ENCODE assay signal across 1 cellular context in the genomic region with DNA sequence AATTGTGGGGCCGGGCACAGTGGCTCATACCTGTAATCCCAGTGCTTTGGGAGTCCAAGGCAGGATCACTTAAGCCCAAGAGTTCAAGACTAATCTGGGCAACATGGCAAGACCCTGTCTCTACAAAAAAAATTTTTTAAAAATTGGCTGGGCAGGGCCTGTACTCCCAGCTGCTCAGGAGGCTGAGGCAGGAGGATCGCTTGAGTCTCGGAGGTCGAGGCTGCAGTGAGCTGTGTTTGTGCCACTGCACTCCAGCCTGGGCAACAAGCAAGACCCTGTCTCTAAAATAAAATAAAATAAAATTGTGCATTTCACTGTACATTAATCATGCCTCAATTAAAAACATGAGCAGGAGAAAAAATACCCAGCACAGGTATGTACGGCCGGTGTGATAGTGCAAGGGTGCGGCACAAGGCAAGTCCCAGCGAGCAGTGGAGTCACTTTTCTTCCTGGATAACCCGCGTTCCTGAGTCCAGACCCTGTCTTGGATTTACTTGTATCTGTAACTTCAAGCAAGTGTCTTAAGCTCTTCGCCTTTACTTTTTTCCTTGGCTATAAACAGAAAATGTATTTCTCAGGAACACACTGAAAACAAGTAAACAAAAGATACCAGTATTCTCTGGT.
TF ChIP-seq lines count a peak whose summit lies in the region.

No MANE protein-coding gene starts in this region.

TF ChIP-seq in HepG2, 621 proteins besides CTCF, POLR2A, EP300 and RAD21 (continued from another document and continues in another):
- TF ChIP-seq ZXDC (CRISPR knock-in tag; IDR thresholded peaks at IDR 0.05) (no peak), ZNF768 (CRISPR knock-in tag; IDR thresholded peaks at IDR 0.05) (no peak), JUNB (CRISPR knock-in tag; IDR thresholded peaks at IDR 0.05; ENCODE audit: borderline replicate concordance) (no peak), ZNF709 (CRISPR knock-in tag; IDR thresholded peaks at IDR 0.05) (0 out of 2 replicates have a peak, but pooled peaks have one; percentile 29), CAMTA2 (CRISPR knock-in tag; IDR thresholded peaks at IDR 0.05; ENCODE audit: borderline replicate concordance) (no peak), TEAD3 (CRISPR knock-in tag; optimal IDR thresholded peaks at IDR 0.05; ENCODE audit: borderline replicate concordance) (no peak), ZBTB34 (CRISPR knock-in tag; IDR thresholded peaks at IDR 0.05) (no peak), ZFP36 (IDR thresholded peaks at IDR 0.05; ENCODE audit: borderline replicate concordance, low read depth, low read length, partially characterized antibody) (no peak), HINFP (CRISPR knock-in tag; IDR thresholded peaks at IDR 0.05; ENCODE audit: low read depth) (no peak), KDM4B (CRISPR knock-in tag; IDR thresholded peaks at IDR 0.05) (no peak), NCOR1 (IDR thresholded peaks at IDR 0.05; ENCODE audit: borderline replicate concordance, low read length) (no peak), TGIF2 (CRISPR knock-in tag; IDR thresholded peaks at IDR 0.05) (0 out of 2 replicates have a peak, but pooled peaks have one; percentile 6), SNAPC5 (CRISPR knock-in tag; IDR thresholded peaks at IDR 0.05; ENCODE audit: borderline replicate concordance) (no peak), MZF1 (CRISPR knock-in tag; IDR thresholded peaks at IDR 0.05; ENCODE audit: borderline replicate concordance) (no peak), ZUFSP (CRISPR knock-in tag; IDR thresholded peaks at IDR 0.05; ENCODE audit: borderline replicate concordance) (no peak), PRDM4 (CRISPR knock-in tag; IDR thresholded peaks at IDR 0.05; ENCODE audit: borderline replicate concordance) (no peak), TSC22D2 (CRISPR knock-in tag; IDR thresholded peaks at IDR 0.05; ENCODE audit: borderline replicate concordance) (no peak), IKZF5 (CRISPR knock-in tag; IDR thresholded peaks at IDR 0.05) (no peak), NFKB2 (CRISPR knock-in tag; IDR thresholded peaks at IDR 0.05; ENCODE audit: borderline replicate concordance) (0 out of 2 replicates have a peak, but pooled peaks have one; percentile 6), ZNF549 (CRISPR knock-in tag; IDR thresholded peaks at IDR 0.05) (no peak), ELK4 (CRISPR knock-in tag; IDR thresholded peaks at IDR 0.05; ENCODE audit: borderline replicate concordance) (no peak), GMEB1 (CRISPR knock-in tag; IDR thresholded peaks at IDR 0.05; ENCODE audit: borderline replicate concordance) (no peak), ZFP36L1 (CRISPR knock-in tag; IDR thresholded peaks at IDR 0.05) (peak; percentile 13; the same call in 1 of the 2 replicates), ZNF121 (CRISPR knock-in tag; IDR thresholded peaks at IDR 0.05) (peak; percentile 64), ZBTB3 (CRISPR knock-in tag; IDR thresholded peaks at IDR 0.05; ENCODE audit: borderline replicate concordance, low read depth) (no peak), HOXA5 (CRISPR knock-in tag; IDR thresholded peaks at IDR 0.05) (no peak), KDM6A (CRISPR knock-in tag; IDR thresholded peaks at IDR 0.05; ENCODE audit: low read depth) (no peak), ZNF546 (CRISPR knock-in tag; conservative IDR thresholded peaks at IDR 0.05) (no peak), PHF5A (CRISPR knock-in tag; IDR thresholded peaks at IDR 0.05; ENCODE audit: low read depth, unreplicated experiment) (no peak), TMF1 (CRISPR knock-in tag; IDR thresholded peaks at IDR 0.05; ENCODE audit: low read depth) (no peak), ZFP36L2 (CRISPR knock-in tag; IDR thresholded peaks at IDR 0.05) (no peak)
- TF ChIP-seq, protein P1, sequence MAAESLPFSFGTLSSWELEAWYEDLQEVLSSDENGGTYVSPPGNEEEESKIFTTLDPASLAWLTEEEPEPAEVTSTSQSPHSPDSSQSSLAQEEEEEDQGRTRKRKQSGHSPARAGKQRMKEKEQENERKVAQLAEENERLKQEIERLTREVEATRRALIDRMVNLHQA (CRISPR knock-in tag; IDR thresholded peaks at IDR 0.05) = no peak
- TF ChIP-seq, protein P2, sequence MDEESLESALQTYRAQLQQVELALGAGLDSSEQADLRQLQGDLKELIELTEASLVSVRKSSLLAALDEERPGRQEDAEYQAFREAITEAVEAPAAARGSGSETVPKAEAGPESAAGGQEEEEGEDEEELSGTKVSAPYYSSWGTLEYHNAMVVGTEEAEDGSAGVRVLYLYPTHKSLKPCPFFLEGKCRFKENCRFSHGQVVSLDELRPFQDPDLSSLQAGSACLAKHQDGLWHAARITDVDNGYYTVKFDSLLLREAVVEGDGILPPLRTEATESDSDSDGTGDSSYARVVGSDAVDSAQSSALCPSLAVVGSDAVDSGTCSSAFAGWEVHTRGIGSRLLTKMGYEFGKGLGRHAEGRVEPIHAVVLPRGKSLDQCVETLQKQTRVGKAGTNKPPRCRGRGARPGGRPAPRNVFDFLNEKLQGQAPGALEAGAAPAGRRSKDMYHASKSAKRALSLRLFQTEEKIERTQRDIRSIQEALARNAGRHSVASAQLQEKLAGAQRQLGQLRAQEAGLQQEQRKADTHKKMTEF (CRISPR knock-in tag; IDR thresholded peaks at IDR 0.05) = no peak
- TF ChIP-seq, protein P3, sequence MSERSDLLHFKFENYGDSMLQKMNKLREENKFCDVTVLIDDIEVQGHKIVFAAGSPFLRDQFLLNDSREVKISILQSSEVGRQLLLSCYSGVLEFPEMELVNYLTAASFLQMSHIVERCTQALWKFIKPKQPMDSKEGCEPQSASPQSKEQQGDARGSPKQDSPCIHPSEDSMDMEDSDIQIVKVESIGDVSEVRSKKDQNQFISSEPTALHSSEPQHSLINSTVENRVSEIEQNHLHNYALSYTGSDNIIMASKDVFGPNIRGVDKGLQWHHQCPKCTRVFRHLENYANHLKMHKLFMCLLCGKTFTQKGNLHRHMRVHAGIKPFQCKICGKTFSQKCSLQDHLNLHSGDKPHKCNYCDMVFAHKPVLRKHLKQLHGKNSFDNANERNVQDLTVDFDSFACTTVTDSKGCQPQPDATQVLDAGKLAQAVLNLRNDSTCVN (CRISPR knock-in tag; IDR thresholded peaks at IDR 0.05; ENCODE audit: borderline replicate concordance) = no peak
- TF ChIP-seq, protein P4, sequence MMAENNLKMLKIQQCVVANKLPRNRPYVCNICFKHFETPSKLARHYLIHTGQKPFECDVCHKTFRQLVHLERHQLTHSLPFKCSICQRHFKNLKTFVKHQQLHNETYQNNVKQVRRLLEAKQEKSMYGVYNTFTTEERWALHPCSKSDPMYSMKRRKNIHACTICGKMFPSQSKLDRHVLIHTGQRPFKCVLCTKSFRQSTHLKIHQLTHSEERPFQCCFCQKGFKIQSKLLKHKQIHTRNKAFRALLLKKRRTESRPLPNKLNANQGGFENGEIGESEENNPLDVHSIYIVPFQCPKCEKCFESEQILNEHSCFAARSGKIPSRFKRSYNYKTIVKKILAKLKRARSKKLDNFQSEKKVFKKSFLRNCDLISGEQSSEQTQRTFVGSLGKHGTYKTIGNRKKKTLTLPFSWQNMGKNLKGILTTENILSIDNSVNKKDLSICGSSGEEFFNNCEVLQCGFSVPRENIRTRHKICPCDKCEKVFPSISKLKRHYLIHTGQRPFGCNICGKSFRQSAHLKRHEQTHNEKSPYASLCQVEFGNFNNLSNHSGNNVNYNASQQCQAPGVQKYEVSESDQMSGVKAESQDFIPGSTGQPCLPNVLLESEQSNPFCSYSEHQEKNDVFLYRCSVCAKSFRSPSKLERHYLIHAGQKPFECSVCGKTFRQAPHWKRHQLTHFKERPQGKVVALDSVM (CRISPR knock-in tag; IDR thresholded peaks at IDR 0.05) = peak; percentile 94
